20 cellular contexts compared by ENCODE assay signal in genomic region chrX:71994601-71995000, GRCh38.
DNase-seq lines count a peak whose midpoint lies in the region; ATAC-seq, FAIRE-seq and TF ChIP-seq lines count a peak whose summit lies in the region.
"Had no signal": no experiment of that assay in that cellular context is flagged by ENCODE, and none has a peak within 500 bp of the region (broad histone marks: within the 10 kb centered on the region; RNA-seq: fewer than 3 reads in every experiment).

No MANE protein-coding gene starts in this region.

- peaks cover 0 to 22% of the 10 kb centered on the region in 2 donors for H3K27me3 Mint-ChIP-seq in natural killer cell treated with Interleukin-12 subunit alpha and Interleukin-12 subunit beta and Interleukin-15 and Interleukin-18, amount 100 ng/mL, for 72 hours
- peaks cover 3 to 8% of the 10 kb centered on the region in 2 donors for H3K27me3 Mint-ChIP-seq in natural killer cell (ENCODE audit: low read depth in 2 of 2)
- H3K27me3 Mint-ChIP-seq: IgD-negative memory B cell had no signal

- no peak overlapping the region for H3K4me3 ChIP-seq in epithelial cell of esophagus (ENCODE audit: low read length)
- H3K4me3 ChIP-seq: GM12878 had no signal

- no peak overlapping the region for H3K27ac Mint-ChIP-seq in natural killer cell treated with Interleukin-12 subunit alpha and Interleukin-12 subunit beta and Interleukin-15 and Interleukin-18, amount 100 ng/mL, for 72 hours
- H3K27ac Mint-ChIP-seq in natural killer cell = peak overlapping the region in 1 of 2 donors; percentile 88

- intact Hi-C loops in natural killer cell (cut with micrococcal nuclease) = no loop called here

- H3K9me3 Mint-ChIP-seq in natural killer cell treated with Interleukin-12 subunit alpha and Interleukin-12 subunit beta and Interleukin-15 and Interleukin-18, amount 100 ng/mL, for 72 hours = no peaks in the 10 kb centered on the region
- no peaks in the 10 kb centered on the region for H3K9me3 Mint-ChIP-seq in natural killer cell
- H3K9me3 Mint-ChIP-seq: IgD-negative memory B cell had no signal

- peaks cover 42 to 46% of the 10 kb centered on the region in 2 donors for H3K4me1 Mint-ChIP-seq in natural killer cell treated with Interleukin-12 subunit alpha and Interleukin-12 subunit beta and Interleukin-15 and Interleukin-18, amount 100 ng/mL, for 72 hours (ENCODE audit: low read depth in 2 of 2)
- H3K4me1 Mint-ChIP-seq in natural killer cell = peaks cover 52 to 59% of the 10 kb centered on the region in 2 donors
- H3K4me1 Mint-ChIP-seq: IgD-negative memory B cell had no signal

- FAIRE-seq in HTR-8/SVneo (lab: Jason Lieb, UNC) = peak; percentile 79
- FAIRE-seq: A204.1, D721Med, GM12878 had no signal

- ATAC-seq in natural killer cell treated with Interleukin-12 subunit alpha and Interleukin-12 subunit beta and Interleukin-15 and Interleukin-18, amount 100 ng/mL, for 72 hours = no peak
- no peak for ATAC-seq in natural killer cell
- ATAC-seq: GM12878, HCT116 had no signal

- peak overlapping the region; percentile 38 for H3K4me3 Mint-ChIP-seq in natural killer cell treated with Interleukin-12 subunit alpha and Interleukin-12 subunit beta and Interleukin-15 and Interleukin-18, amount 100 ng/mL, for 72 hours
- no peak overlapping the region for H3K4me3 Mint-ChIP-seq in natural killer cell
- H3K4me3 Mint-ChIP-seq: IgD-negative memory B cell had no signal

- H3K36me3 Mint-ChIP-seq in natural killer cell treated with Interleukin-12 subunit alpha and Interleukin-12 subunit beta and Interleukin-15 and Interleukin-18, amount 100 ng/mL, for 72 hours = no peaks in the 10 kb centered on the region
- no peaks in the 10 kb centered on the region for H3K36me3 Mint-ChIP-seq in natural killer cell
- H3K36me3 Mint-ChIP-seq: IgD-negative memory B cell had no signal

- no peak for DNase-seq in natural killer cell treated with Interleukin-12 subunit alpha and Interleukin-12 subunit beta and Interleukin-15 and Interleukin-18, amount 100 ng/mL, for 72 hours (ENCODE audit: low spot score)
- DNase-seq in natural killer cell = no peak
- DNase-seq in HTR-8/SVneo (ENCODE audit: insufficient read length, low spot score) = peak; percentile 30
- DNase-seq in epithelial cell of esophagus (ENCODE audit: low read depth) = peak; percentile 33
- DNase-seq in effector CD4-positive, alpha-beta T cell = no peak
- no peak for DNase-seq in islet precursor cell
- DNase-seq in GOT3 (lab: John Stamatoyannopoulos, UW) = no peak
- no peak for DNase-seq in GM03348 (ENCODE audit: low spot score)
- DNase-seq: NCI-H1105, NCI-H146, NCI-H2029, NCI-H345, NCI-H524, SIG-M5, SK-N-SH had no signal

- TF ChIP-seq CTCF in natural killer cell (IDR thresholded peaks at IDR 0.05) (no peak), epithelial cell of esophagus (IDR thresholded peaks at IDR 0.05; ENCODE audit: insufficient read depth, low read depth, low read length, missing control alignments) (no peak)

Comparison
In these comparisons a context has a peak if more than half of its experiments do, and no peak if none do; other contexts are left out.
1. DNase-seq: peak in HTR-8/SVneo (single experiment) and epithelial cell of esophagus (single experiment); none in natural killer cell treated with Interleukin-12 subunit alpha and Interleukin-12 subunit beta and Interleukin-15 and Interleukin-18, amount 100 ng/mL, for 72 hours (single experiment), natural killer cell (single experiment), effector CD4-positive, alpha-beta T cell (single experiment), islet precursor cell (single experiment), GOT3 (single experiment) and GM03348 (single experiment).